ENCODE assay signal across 1 cellular context in genomic region chr17:56832446-56832845, GRCh38.
TF ChIP-seq lines count a peak whose summit lies in the region.

No MANE protein-coding gene starts in this region.

TF ChIP-seq in HepG2, 621 proteins besides CTCF, POLR2A, EP300 and RAD21:
- 0 out of 2 replicates have a peak, but pooled peaks have one; percentile 34 for TF ChIP-seq TFDP1 (CRISPR knock-in tag; IDR thresholded peaks at IDR 0.05; ENCODE audit: borderline replicate concordance)
- TF ChIP-seq HMG20A (CRISPR knock-in tag; IDR thresholded peaks at IDR 0.05; ENCODE audit: borderline replicate concordance), result peak; percentile 25; the same call in 1 of the 2 replicates
- TF ChIP-seq ZNF746 (CRISPR knock-in tag; IDR thresholded peaks at IDR 0.05), result no peak
- TF ChIP-seq MIER3 (CRISPR knock-in tag; IDR thresholded peaks at IDR 0.05; ENCODE audit: borderline replicate concordance), result peak; percentile 66
- peak; percentile 89 for TF ChIP-seq ZNF263 (CRISPR knock-in tag; IDR thresholded peaks at IDR 0.05)
- TF ChIP-seq ELF3 (CRISPR knock-in tag; IDR thresholded peaks at IDR 0.05), result no peak
- TF ChIP-seq AKNA (CRISPR knock-in tag; IDR thresholded peaks at IDR 0.05; ENCODE audit: borderline replicate concordance), result no peak
- no peak for TF ChIP-seq SIX1 (CRISPR knock-in tag; IDR thresholded peaks at IDR 0.05; ENCODE audit: borderline replicate concordance)
- peak; percentile 42 for TF ChIP-seq HNF4A (CRISPR knock-in tag; IDR thresholded peaks at IDR 0.05)
- TF ChIP-seq, protein P1, sequence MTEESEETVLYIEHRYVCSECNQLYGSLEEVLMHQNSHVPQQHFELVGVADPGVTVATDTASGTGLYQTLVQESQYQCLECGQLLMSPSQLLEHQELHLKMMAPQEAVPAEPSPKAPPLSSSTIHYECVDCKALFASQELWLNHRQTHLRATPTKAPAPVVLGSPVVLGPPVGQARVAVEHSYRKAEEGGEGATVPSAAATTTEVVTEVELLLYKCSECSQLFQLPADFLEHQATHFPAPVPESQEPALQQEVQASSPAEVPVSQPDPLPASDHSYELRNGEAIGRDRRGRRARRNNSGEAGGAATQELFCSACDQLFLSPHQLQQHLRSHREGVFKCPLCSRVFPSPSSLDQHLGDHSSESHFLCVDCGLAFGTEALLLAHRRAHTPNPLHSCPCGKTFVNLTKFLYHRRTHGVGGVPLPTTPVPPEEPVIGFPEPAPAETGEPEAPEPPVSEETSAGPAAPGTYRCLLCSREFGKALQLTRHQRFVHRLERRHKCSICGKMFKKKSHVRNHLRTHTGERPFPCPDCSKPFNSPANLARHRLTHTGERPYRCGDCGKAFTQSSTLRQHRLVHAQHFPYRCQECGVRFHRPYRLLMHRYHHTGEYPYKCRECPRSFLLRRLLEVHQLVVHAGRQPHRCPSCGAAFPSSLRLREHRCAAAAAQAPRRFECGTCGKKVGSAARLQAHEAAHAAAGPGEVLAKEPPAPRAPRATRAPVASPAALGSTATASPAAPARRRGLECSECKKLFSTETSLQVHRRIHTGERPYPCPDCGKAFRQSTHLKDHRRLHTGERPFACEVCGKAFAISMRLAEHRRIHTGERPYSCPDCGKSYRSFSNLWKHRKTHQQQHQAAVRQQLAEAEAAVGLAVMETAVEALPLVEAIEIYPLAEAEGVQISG (CRISPR knock-in tag; IDR thresholded peaks at IDR 0.05), result no peak
- TF ChIP-seq ZKSCAN8 (CRISPR knock-in tag; IDR thresholded peaks at IDR 0.05; ENCODE audit: borderline replicate concordance), result 0 out of 2 replicates have a peak, but pooled peaks have one; percentile 38
- no peak for TF ChIP-seq FOXO1 (CRISPR knock-in tag; IDR thresholded peaks at IDR 0.05)
- 0 out of 2 replicates have a peak, but pooled peaks have one; percentile 6 for TF ChIP-seq TARDBP (CRISPR knock-in tag; IDR thresholded peaks at IDR 0.05)
- peak; percentile 51 for TF ChIP-seq TEAD3 (CRISPR knock-in tag; optimal IDR thresholded peaks at IDR 0.05; ENCODE audit: borderline replicate concordance)
- 0 out of 2 replicates have a peak, but pooled peaks have one; percentile 5 for TF ChIP-seq MED1 (CRISPR knock-in tag; IDR thresholded peaks at IDR 0.05)
- peak; percentile 45; the same call in 1 of the 2 replicates for TF ChIP-seq RXRB (CRISPR knock-in tag; IDR thresholded peaks at IDR 0.05; ENCODE audit: borderline replicate concordance)
- TF ChIP-seq, protein P2, sequence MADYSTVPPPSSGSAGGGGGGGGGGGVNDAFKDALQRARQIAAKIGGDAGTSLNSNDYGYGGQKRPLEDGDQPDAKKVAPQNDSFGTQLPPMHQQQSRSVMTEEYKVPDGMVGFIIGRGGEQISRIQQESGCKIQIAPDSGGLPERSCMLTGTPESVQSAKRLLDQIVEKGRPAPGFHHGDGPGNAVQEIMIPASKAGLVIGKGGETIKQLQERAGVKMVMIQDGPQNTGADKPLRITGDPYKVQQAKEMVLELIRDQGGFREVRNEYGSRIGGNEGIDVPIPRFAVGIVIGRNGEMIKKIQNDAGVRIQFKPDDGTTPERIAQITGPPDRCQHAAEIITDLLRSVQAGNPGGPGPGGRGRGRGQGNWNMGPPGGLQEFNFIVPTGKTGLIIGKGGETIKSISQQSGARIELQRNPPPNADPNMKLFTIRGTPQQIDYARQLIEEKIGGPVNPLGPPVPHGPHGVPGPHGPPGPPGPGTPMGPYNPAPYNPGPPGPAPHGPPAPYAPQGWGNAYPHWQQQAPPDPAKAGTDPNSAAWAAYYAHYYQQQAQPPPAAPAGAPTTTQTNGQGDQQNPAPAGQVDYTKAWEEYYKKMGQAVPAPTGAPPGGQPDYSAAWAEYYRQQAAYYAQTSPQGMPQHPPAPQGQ (CRISPR knock-in tag; IDR thresholded peaks at IDR 0.05; ENCODE audit: borderline replicate concordance), result no peak
- TF ChIP-seq, protein P3, sequence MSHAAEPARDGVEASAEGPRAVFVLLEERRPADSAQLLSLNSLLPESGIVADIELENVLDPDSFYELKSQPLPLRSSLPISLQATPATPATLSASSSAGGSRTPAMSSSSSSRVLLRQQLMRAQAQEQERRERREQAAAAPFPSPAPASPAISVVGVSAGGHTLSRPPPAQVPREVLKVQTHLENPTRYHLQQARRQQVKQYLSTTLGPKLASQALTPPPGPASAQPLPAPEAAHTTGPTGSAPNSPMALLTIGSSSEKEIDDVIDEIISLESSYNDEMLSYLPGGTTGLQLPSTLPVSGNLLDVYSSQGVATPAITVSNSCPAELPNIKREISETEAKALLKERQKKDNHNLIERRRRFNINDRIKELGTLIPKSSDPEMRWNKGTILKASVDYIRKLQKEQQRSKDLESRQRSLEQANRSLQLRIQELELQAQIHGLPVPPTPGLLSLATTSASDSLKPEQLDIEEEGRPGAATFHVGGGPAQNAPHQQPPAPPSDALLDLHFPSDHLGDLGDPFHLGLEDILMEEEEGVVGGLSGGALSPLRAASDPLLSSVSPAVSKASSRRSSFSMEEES (CRISPR knock-in tag; IDR thresholded peaks at IDR 0.05), result peak; percentile 42; the same call in 1 of the 2 replicates
- TF ChIP-seq ETV5 (CRISPR knock-in tag; IDR thresholded peaks at IDR 0.05; ENCODE audit: borderline replicate concordance), result peak; percentile 39; the same call in 1 of the 2 replicates
- peak; percentile 36 for TF ChIP-seq SAP130 (CRISPR knock-in tag; IDR thresholded peaks at IDR 0.05; ENCODE audit: low read depth)
